Comparison of ENCODE assay signal across 8 cellular contexts in the genomic region with DNA sequence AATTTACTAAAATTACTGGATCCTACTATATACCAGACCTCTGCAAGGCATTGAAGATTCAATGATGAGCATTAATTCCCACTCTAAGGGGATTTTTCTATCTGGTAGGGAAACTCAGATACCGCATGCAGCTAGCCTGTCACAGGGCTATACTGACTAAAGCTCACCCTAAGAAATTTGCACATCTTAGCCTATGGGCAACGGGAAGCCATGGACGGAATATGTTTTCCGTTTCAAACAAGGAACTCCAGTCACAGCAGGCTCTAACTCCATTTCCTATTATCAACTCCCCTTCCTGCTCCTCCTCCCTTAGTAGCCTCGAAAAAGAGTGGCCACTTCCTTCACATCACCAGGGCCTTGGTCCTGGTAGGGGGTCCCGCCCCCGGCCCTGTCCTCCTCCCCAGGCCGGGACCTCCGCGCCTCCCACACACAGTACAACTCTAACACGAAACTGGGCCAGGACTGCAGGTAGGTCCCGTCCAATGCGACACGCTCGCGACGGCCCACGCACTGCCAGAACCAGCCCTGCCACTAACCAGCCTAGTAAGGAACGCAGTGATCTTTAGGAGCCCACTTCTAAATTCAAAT. TPM values are rescaled to one million over a fixed set of nuclear protein-coding genes. Genes with fewer than 3 reads are reported as not detected.
DNase-seq lines count a peak whose midpoint lies in the region; ATAC-seq and TF ChIP-seq lines count a peak whose summit lies in the region.

No MANE protein-coding gene starts in this region.

- no peaks in the 10 kb centered on the region for H3K27me3 ChIP-seq in CD4-positive, alpha-beta memory T cell (ENCODE audit: insufficient read depth, low read length)
- H3K27me3 ChIP-seq in esophagus squamous epithelium (peaks cover 0 to under 1% (median 0%) of the 10 kb centered on the region in 4 donors), neural progenitor cell (no peaks in the 10 kb centered on the region)

- no peak for TF ChIP-seq CTCF in esophagus squamous epithelium (IDR thresholded peaks at IDR 0.05)
- TF ChIP-seq CTCF in neural progenitor cell (IDR thresholded peaks at IDR 0.05), result no peak

- POLR2A ChIA-PET in CD4-positive, alpha-beta memory T cell (lab: Charles Lee; ENCODE audit: partially characterized antibody), result interaction anchor here (0.9 to 12.8 kb wide), 14 partner anchors 12 to 1509 kb away, joined by 3 to 323 read pairs (median 4); a partner anchor contains a TSS

- peak overlapping the region; percentile 88 for H3K27ac ChIP-seq in CD4-positive, alpha-beta memory T cell (ENCODE audit: low read depth, low read length)
- H3K27ac ChIP-seq in esophagus squamous epithelium (peak overlapping the region; percentile 90 to 98 (median 96)), neural progenitor cell (peak overlapping the region; percentile 5)

- H2AFZ ChIP-seq in neural progenitor cell (replicated peaks), result peak overlapping the region; percentile 80

- no peaks in the 10 kb centered on the region for H3F3A ChIP-seq in neural progenitor cell (ENCODE audit: low read depth)

- H3K9me3 ChIP-seq in CD4-positive, alpha-beta memory T cell (ENCODE audit: control insufficient read depth in 1 of 2, low read length in 2 of 2), result no peaks in the 10 kb centered on the region
- H3K9me3 ChIP-seq in T-helper 17 cell (ENCODE audit: control insufficient read depth, low read length, poor library complexity, severe bottlenecking) (no peaks in the 10 kb centered on the region), esophagus squamous epithelium (no peaks in the 10 kb centered on the region), neural progenitor cell (ENCODE audit: low read depth) (no peaks in the 10 kb centered on the region)

- no peak for TF ChIP-seq POLR2A in esophagus squamous epithelium (IDR thresholded peaks at IDR 0.05)

- intact Hi-C loops in CD4-positive, alpha-beta memory T cell (cut with micrococcal nuclease), result loop anchor here (10.0 kb wide), 1 partner anchor 1690 kb away; a partner anchor contains a TSS
- intact Hi-C loops in esophagus squamous epithelium (cut with DNase I), result no loop called here
- intact Hi-C loops in posterior vena cava (cut with DNase I), result no loop called here

- 16 to 19% methylated on average over 6 to 11 of the region's 19 CpGs for WGBS in esophagus squamous epithelium, 2 donors

- peaks cover 20% of the 10 kb centered on the region for H3K4me1 ChIP-seq in CD4-positive, alpha-beta memory T cell (ENCODE audit: insufficient read depth, low read length)
- H3K4me1 ChIP-seq in esophagus squamous epithelium (peaks cover 4 to 25% (median 14%) of the 10 kb centered on the region in 3 donors), neural progenitor cell (peaks cover 9% of the 10 kb centered on the region)

- no peak for DNase-seq in CD4-positive, alpha-beta memory T cell
- DNase-seq in T-helper 17 cell (no peak), esophagus squamous epithelium (lab: John Stamatoyannopoulos, UW) (no peak), neural progenitor cell (ENCODE audit: low spot score) (peak; percentile 43), posterior vena cava (ENCODE audit: low spot score) (no peak), NCI-H510A (lab: John Stamatoyannopoulos, UW) (no peak)

- H3K36me3 Mint-ChIP-seq in CD4-positive, alpha-beta memory T cell, result peaks cover 28 to 32% of the 10 kb centered on the region in 2 donors
- peaks cover 5% of the 10 kb centered on the region for H3K36me3 Mint-ChIP-seq in T-helper 17 cell (ENCODE audit: low read depth)
- H3K36me3 Mint-ChIP-seq in neural progenitor cell, result peaks cover 19% of the 10 kb centered on the region

- H3K9me3 Mint-ChIP-seq in CD4-positive, alpha-beta memory T cell, result peaks cover 0 to 1% (median 0%) of the 10 kb centered on the region in 8 donors
- H3K9me3 Mint-ChIP-seq in neural progenitor cell, result no peaks in the 10 kb centered on the region

- CTCF ChIA-PET in CD4-positive, alpha-beta memory T cell (lab: Charles Lee; ENCODE audit: partially characterized antibody), result interaction anchor here (0.5 to 4.2 kb wide), 10 partner anchors 12 to 104 kb away, joined by 3 to 27 read pairs (median 10); a partner anchor contains a TSS

- peak overlapping the region; percentile 92 to 99 (median 98) for H3K27ac Mint-ChIP-seq in CD4-positive, alpha-beta memory T cell
- H3K27ac Mint-ChIP-seq in T-helper 17 cell, result peak overlapping the region; percentile 94
- H3K27ac Mint-ChIP-seq in neural progenitor cell, result peak overlapping the region; percentile 99

- H3K27me3 Mint-ChIP-seq in CD4-positive, alpha-beta memory T cell, result no peaks in the 10 kb centered on the region
- H3K27me3 Mint-ChIP-seq in T-helper 17 cell (no peaks in the 10 kb centered on the region), neural progenitor cell (ENCODE audit: insufficient read depth, low read depth) (peaks cover 3% of the 10 kb centered on the region)

- H4K20me1 ChIP-seq in neural progenitor cell (ENCODE audit: low read depth), result peaks cover 6% of the 10 kb centered on the region

- H3K4me3 ChIP-seq in CD4-positive, alpha-beta memory T cell (ENCODE audit: low read length in 2 of 2), result peak overlapping the region; percentile 70 to 87
- H3K4me3 ChIP-seq in esophagus squamous epithelium (peak overlapping the region; percentile 71 to 100 (median 78)), neural progenitor cell (peak overlapping the region; percentile 92)

- peaks cover 18 to 29% (median 25%) of the 10 kb centered on the region in 4 donors for H3K4me1 Mint-ChIP-seq in CD4-positive, alpha-beta memory T cell
- H3K4me1 Mint-ChIP-seq in T-helper 17 cell (peaks cover 24% of the 10 kb centered on the region), neural progenitor cell (peaks cover 13% of the 10 kb centered on the region)

- ATAC-seq in GM19351 (IDR thresholded peaks at IDR 0.05; ENCODE audit: unreplicated experiment), result peak; percentile 39
- ATAC-seq in HG03439 (IDR thresholded peaks at IDR 0.05; ENCODE audit: unreplicated experiment), result peak; percentile 36
- peak; percentile 52 for ATAC-seq in T-helper 17 cell

- H3K79me2 ChIP-seq in neural progenitor cell (ENCODE audit: low read depth), result peaks cover 15% of the 10 kb centered on the region

- H3K36me3 ChIP-seq in CD4-positive, alpha-beta memory T cell (ENCODE audit: insufficient read depth, low read length), result peaks cover 20% of the 10 kb centered on the region
- peaks cover 12 to 31% (median 23%) of the 10 kb centered on the region in 3 donors for H3K36me3 ChIP-seq in esophagus squamous epithelium
- H3K36me3 ChIP-seq in neural progenitor cell, result peaks cover 9% of the 10 kb centered on the region

- peak overlapping the region; percentile 84 for H3K4me2 ChIP-seq in neural progenitor cell

- peak overlapping the region; percentile 91 to 98 (median 96) for H3K4me3 Mint-ChIP-seq in CD4-positive, alpha-beta memory T cell
- H3K4me3 Mint-ChIP-seq in T-helper 17 cell (peak overlapping the region; percentile 96), neural progenitor cell (peak overlapping the region; percentile 97)

- H3K9ac ChIP-seq in neural progenitor cell, result no peak overlapping the region

RNA-seq across cellular contexts. Expression of a gene that starts 0.7 kb away (rescaled TPM):
- 100 to 1,000 TPM; 118 to 120 TPM for total RNA-seq in CD4-positive, alpha-beta memory T cell
- 100 to 1,000 TPM; 339 to 387 TPM for polyA plus RNA-seq in CD4-positive, alpha-beta memory T cell
- total RNA-seq in T-helper 17 cell (100 to 1,000 TPM; 112 to 122 TPM), esophagus squamous epithelium (100 to 1,000 TPM; 350 to 487 (median 415) TPM), neural progenitor cell (ENCODE audit: low replicate concordance) (148 and 181 TPM in 2 replicates), posterior vena cava (100 to 1,000 TPM; 141 to 174 TPM)

RNA-seq across cellular contexts. Expression of a gene that starts 18.6 kb away (rescaled TPM):
- total RNA-seq in CD4-positive, alpha-beta memory T cell, result 10 to 100 TPM; 96.1 to 97.6 TPM
- 10 to 100 TPM; 12.0 to 15.5 TPM for polyA plus RNA-seq in CD4-positive, alpha-beta memory T cell
- 10 to 100 TPM; 90.9 to 98.0 TPM for total RNA-seq in T-helper 17 cell
- total RNA-seq in esophagus squamous epithelium, result 10 to 100 TPM; 29.3 to 57.8 (median 47.5) TPM
- 42.9 and 73.2 TPM in 2 replicates for total RNA-seq in neural progenitor cell (ENCODE audit: low replicate concordance)
- total RNA-seq in posterior vena cava, result 10 to 100 TPM; 45.3 to 61.1 TPM

RNA-seq across cellular contexts. Expression of a gene that starts 24.3 kb away (rescaled TPM):
- 10 to 100 TPM; 13.0 to 13.3 TPM for total RNA-seq in CD4-positive, alpha-beta memory T cell
- not detected for polyA plus RNA-seq in CD4-positive, alpha-beta memory T cell
- total RNA-seq in T-helper 17 cell, result 10 to 100 TPM; 12.5 to 13.5 TPM
- 10 to 100 TPM in 1 of 4 donors, 1 to 10 TPM in 2, not detected in 1; 2.5 to 12.8 (median 2.5) TPM for total RNA-seq in esophagus squamous epithelium
- 3.3 and 6.2 TPM in 2 replicates for total RNA-seq in neural progenitor cell (ENCODE audit: low replicate concordance)
- total RNA-seq in posterior vena cava, result 1 to 10 TPM; 5.1 to 7.1 TPM

RNA-seq across cellular contexts. Expression of a gene that starts 55.5 kb away (rescaled TPM):
- 10 to 100 TPM; 76.6 to 82.0 TPM for total RNA-seq in CD4-positive, alpha-beta memory T cell
- 10 to 100 TPM in 1 of 2 donors, 1 to 10 TPM in 1; 6.4 to 32.0 TPM for polyA plus RNA-seq in CD4-positive, alpha-beta memory T cell
- total RNA-seq in T-helper 17 cell, result 10 to 100 TPM; 66.6 to 74.4 TPM
- 10 to 100 TPM in 2 of 4 donors, 1 to 10 TPM in 2; 6.3 to 29.6 (median 9.2) TPM for total RNA-seq in esophagus squamous epithelium
- 37.7 and 61.1 TPM in 2 replicates for total RNA-seq in neural progenitor cell (ENCODE audit: low replicate concordance)
- 10 to 100 TPM; 24.3 to 25.9 TPM for total RNA-seq in posterior vena cava

Comparison
In these comparisons a context has a peak if more than half of its experiments do, and no peak if none do; other contexts are left out.
1. H3K27ac ChIP-seq: peak in every context shown above with its lines; median percentile 96 in esophagus squamous epithelium; 88 in CD4-positive, alpha-beta memory T cell; 5 in neural progenitor cell.